Comparison of ENCODE assay signal across 9 cellular contexts in the genomic region with DNA sequence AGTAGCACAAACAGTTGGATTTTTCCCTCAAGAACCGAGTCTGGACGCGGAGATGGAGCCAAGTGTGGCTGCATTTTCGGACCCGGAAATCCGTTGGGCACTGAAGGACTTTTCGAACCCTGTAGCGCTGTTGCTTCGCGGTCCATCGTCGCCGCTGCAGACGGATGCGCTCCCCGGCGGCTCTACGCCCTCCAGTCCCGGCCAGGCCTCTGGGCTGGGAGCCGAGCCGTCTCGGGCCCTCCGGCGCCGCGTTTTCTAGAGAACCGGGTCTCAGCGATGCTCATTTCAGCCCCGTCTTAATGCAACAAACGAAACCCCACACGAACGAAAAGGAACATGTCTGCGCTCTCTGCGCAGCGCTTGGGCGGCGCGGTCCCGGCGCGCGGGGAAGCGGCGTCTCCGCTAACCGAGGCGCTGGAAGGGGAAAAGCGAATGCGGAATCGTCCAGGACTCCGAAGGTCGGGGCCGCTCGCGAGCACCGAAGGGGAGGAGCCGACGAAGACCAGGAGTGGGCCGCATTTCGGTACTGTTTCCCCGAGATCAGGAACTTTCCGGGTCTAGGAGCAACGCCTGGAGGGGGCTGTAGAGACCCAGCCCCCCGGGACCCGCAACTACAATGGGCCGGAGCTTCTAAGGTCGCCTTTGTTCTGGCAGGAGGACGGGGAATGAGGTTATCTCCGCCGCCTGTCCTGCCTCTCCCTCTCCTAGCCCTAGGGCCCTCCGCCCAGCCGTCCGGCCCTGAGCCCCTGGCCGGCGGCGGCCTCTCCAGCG. TPM values are rescaled to one million over a fixed set of nuclear protein-coding genes. Genes with fewer than 3 reads are reported as not detected.
DNase-seq lines count a peak whose midpoint lies in the region; ATAC-seq and TF ChIP-seq lines count a peak whose summit lies in the region.
"Had no signal": no experiment of that assay in that cellular context is flagged by ENCODE, and none has a peak within 500 bp of the region (broad histone marks: within the 10 kb centered on the region; RNA-seq: fewer than 3 reads in every experiment).

No MANE protein-coding gene starts in this region.

- H3K27me3 Mint-ChIP-seq in activated CD8-positive, alpha-beta T cell treated with anti-CD3 and anti-CD28 coated beads for 36 hours: peaks cover 71% of the 10 kb centered on the region
- H3K27me3 Mint-ChIP-seq in stimulated activated naive CD8-positive, alpha-beta T cell treated with anti-CD3 and anti-CD28 coated beads, Interleukin-15, Interleukin-2, amounts not matched to agents 100 ng/mL and 50 ng/mL, for 24 hours: peaks cover 61% of the 10 kb centered on the region

- H3K9me3 ChIP-seq in iPS DF 6.9 (ENCODE audit: control insufficient read depth, insufficient read depth, low read length): no peaks in the 10 kb centered on the region

- peak; percentile 54 for DNase-seq in activated CD4-positive, alpha-beta T cell treated with anti-CD3 and anti-CD28 coated beads for 48 hours
- DNase-seq in activated CD4-positive, alpha-beta T cell treated with anti-CD3 and anti-CD28 coated beads for 4 hours: no peak
- DNase-seq in activated CD8-positive, alpha-beta T cell treated with anti-CD3 and anti-CD28 coated beads for 36 hours: peak; percentile 43
- no peak for DNase-seq in iPS DF 6.9 (ENCODE audit: low read depth, low spot score)
- DNase-seq in SKM-1 treated with dmso at 0.1 percent for 144 hours (lab: John Stamatoyannopoulos, UW; ENCODE audit: unreplicated experiment): no peak
- no peak for DNase-seq in NCI-H2196 (lab: John Stamatoyannopoulos, UW; ENCODE audit: unreplicated experiment)
- DNase-seq: DND-41 had no signal

- H3K4me1 Mint-ChIP-seq in activated CD8-positive, alpha-beta T cell treated with anti-CD3 and anti-CD28 coated beads for 36 hours (ENCODE audit: low read depth): peaks cover 26% of the 10 kb centered on the region
- peaks cover 41% of the 10 kb centered on the region for H3K4me1 Mint-ChIP-seq in stimulated activated naive CD8-positive, alpha-beta T cell treated with anti-CD3 and anti-CD28 coated beads, Interleukin-15, Interleukin-2, amounts not matched to agents 100 ng/mL and 50 ng/mL, for 24 hours (ENCODE audit: low read depth)

- no peaks in the 10 kb centered on the region for H3K36me3 ChIP-seq in iPS DF 6.9 (ENCODE audit: control insufficient read depth, insufficient read depth, low read length)

- H3K36me3 Mint-ChIP-seq in activated CD8-positive, alpha-beta T cell treated with anti-CD3 and anti-CD28 coated beads for 36 hours (ENCODE audit: low read depth): no peaks in the 10 kb centered on the region
- no peaks in the 10 kb centered on the region for H3K36me3 Mint-ChIP-seq in stimulated activated naive CD8-positive, alpha-beta T cell treated with anti-CD3 and anti-CD28 coated beads, Interleukin-15, Interleukin-2, amounts not matched to agents 100 ng/mL and 50 ng/mL, for 24 hours (ENCODE audit: low read depth)

- CTCF ChIA-PET in activated CD8-positive, alpha-beta T cell treated with anti-CD3 and anti-CD28 coated beads for 36 hours (lab: Charles Lee): interaction anchor here (2.1 kb wide), 1 partner anchor 27 kb away, joined by 10 read pairs; no protein-coding TSS in a partner anchor

- no peak overlapping the region for H3K27ac Mint-ChIP-seq in activated CD8-positive, alpha-beta T cell treated with anti-CD3 and anti-CD28 coated beads for 36 hours
- H3K27ac Mint-ChIP-seq in stimulated activated naive CD8-positive, alpha-beta T cell treated with anti-CD3 and anti-CD28 coated beads, Interleukin-15, Interleukin-2, amounts not matched to agents 100 ng/mL and 50 ng/mL, for 24 hours: no peak overlapping the region

- H3K4me3 Mint-ChIP-seq in activated CD8-positive, alpha-beta T cell treated with anti-CD3 and anti-CD28 coated beads for 36 hours: peak overlapping the region; percentile 49
- H3K4me3 Mint-ChIP-seq in stimulated activated naive CD8-positive, alpha-beta T cell treated with anti-CD3 and anti-CD28 coated beads, Interleukin-15, Interleukin-2, amounts not matched to agents 100 ng/mL and 50 ng/mL, for 24 hours: peak overlapping the region; percentile 52

- H3K27me3 ChIP-seq in iPS DF 6.9 (ENCODE audit: control insufficient read depth, insufficient read depth, low read length): peaks cover 80% of the 10 kb centered on the region

- H3K27ac ChIP-seq in iPS DF 6.9 (ENCODE audit: low read length): no peak overlapping the region

- peak overlapping the region; percentile 12; the same call in 1 of the 2 replicates for H3K4me3 ChIP-seq in iPS DF 6.9 (ENCODE audit: low read length)

- TF ChIP-seq CTCF in activated CD8-positive, alpha-beta T cell treated with anti-CD3 and anti-CD28 coated beads for 36 hours (IDR thresholded peaks at IDR 0.05): no peak

- peaks cover 3% of the 10 kb centered on the region; the same call in 1 of the 2 replicates for H3K4me1 ChIP-seq in iPS DF 6.9 (ENCODE audit: control insufficient read depth, insufficient read depth, low read length)

- intact Hi-C loops in activated CD8-positive, alpha-beta T cell treated with anti-CD3 and anti-CD28 coated beads for 36 hours (cut with micrococcal nuclease): no loop called here

- POLR2A ChIA-PET in activated CD8-positive, alpha-beta T cell treated with anti-CD3 and anti-CD28 coated beads for 36 hours (lab: Charles Lee): no interaction called here

- no CpG with 5 or more reads among the region's 77 CpGs for WGBS in iPS DF 6.9 (ENCODE audit: insufficient coverage, insufficient read length)

- H3K9me3 Mint-ChIP-seq in activated CD8-positive, alpha-beta T cell treated with anti-CD3 and anti-CD28 coated beads for 36 hours: no peaks in the 10 kb centered on the region
- no peaks in the 10 kb centered on the region for H3K9me3 Mint-ChIP-seq in stimulated activated naive CD8-positive, alpha-beta T cell treated with anti-CD3 and anti-CD28 coated beads, Interleukin-15, Interleukin-2, amounts not matched to agents 100 ng/mL and 50 ng/mL, for 24 hours

- ATAC-seq in activated CD8-positive, alpha-beta T cell treated with anti-CD3 and anti-CD28 coated beads for 36 hours: peak; percentile 18
- ATAC-seq in GM19455 (IDR thresholded peaks at IDR 0.05; ENCODE audit: unreplicated experiment): no peak

RNA-seq across cellular contexts. Expression of gene EMX1, which starts 3.2 kb away (rescaled TPM):
- not detected for total RNA-seq in activated CD8-positive, alpha-beta T cell treated with anti-CD3 and anti-CD28 coated beads for 36 hours

RNA-seq across cellular contexts. Expression of gene SPR, which starts 33.3 kb away (rescaled TPM):
- total RNA-seq in activated CD8-positive, alpha-beta T cell treated with anti-CD3 and anti-CD28 coated beads for 36 hours: 1 to 10 TPM; 7.8 to 9.4 TPM

Comparison
In these comparisons a context has a peak if more than half of its experiments do, and no peak if none do; other contexts are left out.
1. DNase-seq: peak in activated CD4-positive, alpha-beta T cell treated with anti-CD3 and anti-CD28 coated beads for 48 hours (single experiment) and activated CD8-positive, alpha-beta T cell treated with anti-CD3 and anti-CD28 coated beads for 36 hours (single experiment); none in activated CD4-positive, alpha-beta T cell treated with anti-CD3 and anti-CD28 coated beads for 4 hours (0 of 2), iPS DF 6.9 (single experiment), SKM-1 treated with dmso at 0.1 percent for 144 hours (single experiment) and NCI-H2196 (single experiment).